Comparison of ENCODE assay signal across 28 cellular contexts in the genomic region with DNA sequence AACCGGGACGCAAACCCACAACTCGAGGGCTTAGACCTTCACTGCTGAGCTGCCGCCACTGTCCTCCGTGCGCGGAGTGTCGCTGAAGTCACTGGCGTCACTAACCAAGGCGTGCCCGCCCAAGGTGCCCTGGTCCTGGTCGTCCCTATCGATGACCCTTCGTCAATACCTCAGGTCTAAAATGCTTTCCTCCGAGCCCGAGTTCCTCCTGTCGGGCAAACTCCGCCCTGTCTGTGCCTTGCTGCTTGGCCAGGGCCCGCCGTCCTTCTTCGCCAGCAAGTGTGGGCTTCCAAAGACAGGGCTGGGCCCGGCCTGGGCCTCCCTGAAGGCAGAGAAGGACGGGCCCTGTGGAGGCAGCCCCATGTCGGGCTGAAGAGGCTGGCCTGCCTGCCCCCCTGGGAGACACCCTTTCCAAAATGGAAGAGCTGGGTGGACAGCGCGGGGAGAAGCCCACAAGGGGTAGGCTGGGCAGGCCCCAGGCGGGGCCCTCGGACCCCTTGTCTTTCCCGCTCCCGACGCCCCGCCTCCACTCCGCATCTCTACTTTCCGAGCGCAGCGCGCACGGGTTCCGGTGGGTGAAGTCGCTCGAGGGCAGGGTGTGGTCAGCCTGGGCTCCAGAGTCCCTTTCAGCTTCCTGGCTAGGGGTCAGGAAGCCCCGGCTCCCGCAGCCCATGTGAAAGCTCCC. TPM values are rescaled to one million over a fixed set of nuclear protein-coding genes. Genes with fewer than 3 reads are reported as not detected.
DNase-seq lines count a peak whose midpoint lies in the region; ATAC-seq, FAIRE-seq and TF ChIP-seq lines count a peak whose summit lies in the region.
"Had no signal": no experiment of that assay in that cellular context is flagged by ENCODE, and none has a peak within 500 bp of the region (broad histone marks: within the 10 kb centered on the region; RNA-seq: fewer than 3 reads in every experiment).

No MANE protein-coding gene starts in this region.

- no peaks in the 10 kb centered on the region; the same call in 1 of the 2 replicates for H4K20me1 ChIP-seq in HepG2 (ENCODE audit: insufficient read depth, low read length)

- H2AFZ ChIP-seq in HepG2 (ENCODE audit: low read length) = no peak overlapping the region

- no TSS peak for BruUV-seq in HepG2 (replicated peaks; lab: Mats Ljungman, UMichigan)

- H3K9ac ChIP-seq in HepG2 (ENCODE audit: insufficient read depth, low read depth, low read length) = no peak overlapping the region

- no peaks in the 10 kb centered on the region for H3K27me3 Mint-ChIP-seq in activated naive CD4-positive, alpha-beta T cell treated with anti-CD3 and anti-CD28 coated beads, Interleukin-2, amount 50 U/mL, for 24 hours
- H3K27me3 Mint-ChIP-seq in central memory CD8-positive, alpha-beta T cell = no peaks in the 10 kb centered on the region
- H3K27me3 Mint-ChIP-seq: activated T-cell treated with anti-CD3 and anti-CD28 coated beads, Interleukin-2, amount 50 U/mL, for 24 hours; naive B cell had no signal

- ATAC-seq in central memory CD8-positive, alpha-beta T cell (replicated peaks; ENCODE audit: extremely low read depth, poor library complexity, severe bottlenecking) = no peak
- ATAC-seq in HepG2 = peak; percentile 30
- ATAC-seq in HG03460 (IDR thresholded peaks at IDR 0.05; ENCODE audit: unreplicated experiment) = no peak
- ATAC-seq: activated CD4-positive, alpha-beta T cell treated with anti-CD3 and anti-CD28 coated beads for 36 hours; stimulated activated naive CD8-positive, alpha-beta T cell treated with anti-CD3 and anti-CD28 coated beads, Interleukin-15, Interleukin-2, amounts not matched to agents 100 U/mL and 50 U/mL, for 24 hours had no signal

- peaks cover 13% of the 10 kb centered on the region for H3K79me2 ChIP-seq in HepG2 (ENCODE audit: insufficient read depth, low read length)

- intact Hi-C loops in HepG2 (cut with micrococcal nuclease; ENCODE audit: unreplicated experiment) = no loop called here

- H3K36me3 Mint-ChIP-seq in activated naive CD4-positive, alpha-beta T cell treated with anti-CD3 and anti-CD28 coated beads, Interleukin-2, amount 50 U/mL, for 24 hours = peaks cover 10% of the 10 kb centered on the region
- H3K36me3 Mint-ChIP-seq in central memory CD8-positive, alpha-beta T cell (ENCODE audit: insufficient read depth) = peaks cover 24% of the 10 kb centered on the region

- H3K9me3 Mint-ChIP-seq in activated naive CD4-positive, alpha-beta T cell treated with anti-CD3 and anti-CD28 coated beads, Interleukin-2, amount 50 U/mL, for 24 hours = no peaks in the 10 kb centered on the region
- H3K9me3 Mint-ChIP-seq in central memory CD8-positive, alpha-beta T cell = no peaks in the 10 kb centered on the region

- TF ChIP-seq EP300 in HepG2 (IDR thresholded peaks at IDR 0.05; ENCODE audit: low read depth in 2 of 2, low read length in 2 of 2) (no peak), HepG2 (CRISPR knock-in tag; IDR thresholded peaks at IDR 0.05; ENCODE audit: borderline replicate concordance) (no peak), suprapubic skin (IDR thresholded peaks at IDR 0.05) (no peak)

- peaks cover 5 to 10% of the 10 kb centered on the region in 2 experiments; a peak in 3 of 5 replicates for H3K36me3 ChIP-seq in HepG2 (replicated peaks in 1 of 2; ENCODE audit: control insufficient read depth in 1 of 2, insufficient read depth in 2 of 2, low read length in 2 of 2)
- peaks cover 3% of the 10 kb centered on the region for H3K36me3 ChIP-seq in suprapubic skin
- H3K36me3 ChIP-seq: adrenal gland, colonic mucosa had no signal

- CTCF ChIA-PET in HepG2 (lab: Yijun Ruan, JAX; ENCODE audit: low intra/inter-chr PET ratio, low total read pairs) = no interaction called here

- H3K4me3 ChIP-seq in HepG2 (replicated peaks in 1 of 3; ENCODE audit: insufficient read depth in 1 of 3, low read depth in 2 of 3, low read length in 3 of 3) (no peak overlapping the region), suprapubic skin (peak overlapping the region; percentile 10)
- H3K4me3 ChIP-seq: adrenal gland, colonic mucosa, SJSA1 had no signal

- H3K27ac ChIP-seq in HepG2 (ENCODE audit: extremely low read length, insufficient read depth, low read length) = no peak overlapping the region
- H3K27ac ChIP-seq in suprapubic skin = no peak overlapping the region
- H3K27ac ChIP-seq: 22Rv1, colonic mucosa, Peyer's patch, SJSA1, tibial nerve had no signal

- in situ Hi-C loops in HepG2 (cut with HindIII; ENCODE audit: extremely low pct_ligation_motif_present, low pct_unique_long_range_greater_than_20kb) = loop anchor here (25.0 kb wide), 1 partner anchor 445 kb away; no protein-coding TSS in a partner anchor

- no peak overlapping the region for H3K4me3 Mint-ChIP-seq in activated naive CD4-positive, alpha-beta T cell treated with anti-CD3 and anti-CD28 coated beads, Interleukin-2, amount 50 U/mL, for 24 hours
- peak overlapping the region; percentile 6 for H3K4me3 Mint-ChIP-seq in central memory CD8-positive, alpha-beta T cell
- H3K4me3 Mint-ChIP-seq: endodermal cell had no signal

- TF ChIP-seq POLR2A in HepG2 (IDR thresholded peaks at IDR 0.05; ENCODE audit: insufficient read depth in 1 of 2, low read depth in 2 of 2, low read length in 2 of 2) = no peak
- TF ChIP-seq POLR2A in suprapubic skin (IDR thresholded peaks at IDR 0.05) = no peak

- 98% methylated on average over 36 of the region's 43 CpGs for WGBS in HepG2 (ENCODE audit: low lambda C conversion rate)
- 91% methylated on average over 28 of the region's 43 CpGs for WGBS in suprapubic skin

- H3K27me3 ChIP-seq in HepG2 (ENCODE audit: control insufficient read depth in 1 of 2, insufficient read depth in 2 of 2, low read length in 2 of 2) (no peaks in the 10 kb centered on the region), suprapubic skin (no peaks in the 10 kb centered on the region)
- H3K27me3 ChIP-seq: adrenal gland, colonic mucosa, Peyer's patch, SJSA1, tibial nerve had no signal

- TF ChIP-seq CTCF in HepG2 (CRISPR knock-in tag; IDR thresholded peaks at IDR 0.05) (no peak), suprapubic skin (IDR thresholded peaks at IDR 0.05) (no peak)

- TF ChIP-seq RAD21 in HepG2 (CRISPR knock-in tag; IDR thresholded peaks at IDR 0.05) = no peak

- H3K9me3 ChIP-seq in HepG2 (ENCODE audit: low read length) (peaks cover 6% of the 10 kb centered on the region), suprapubic skin (no peaks in the 10 kb centered on the region)
- H3K9me3 ChIP-seq: colonic mucosa had no signal

- no peak for DNase-seq in activated naive CD4-positive, alpha-beta T cell (lab: John Stamatoyannopoulos, UW)
- DNase-seq in central memory CD8-positive, alpha-beta T cell (ENCODE audit: low spot score in 2 of 2) = no peak
- no peak for DNase-seq in HepG2 (ENCODE audit: low spot score)
- no peak for DNase-seq in suprapubic skin (ENCODE audit: low spot score in 2 of 2)
- no peak for DNase-seq in stimulated activated naive CD4-positive, alpha-beta T cell treated with Interleukin-2 at 50 U/mL for 16 hours (lab: John Stamatoyannopoulos, UW)
- DNase-seq in activated CD8-positive, alpha-beta memory T cell treated with anti-CD3 and anti-CD28 coated beads, Interleukin-2, amount 50 U/mL, for 4 hours = no peak
- DNase-seq: activated CD4-positive, alpha-beta T cell treated with anti-CD3 and anti-CD28 coated beads for 36 hours; activated CD8-positive, alpha-beta memory T cell treated with anti-CD3 and anti-CD28 coated beads for 24 hours; CD8-positive, alpha-beta memory T cell; colonic mucosa; endodermal cell; mesendoderm; naive B cell; NCI-H1694 treated with DMSO at 0.1 percent for 48 hours; NCI-H2171; NCI-H526 treated with DMSO at 0.1 percent for 48 hours; Peyer's patch; stimulated activated CD4-positive, alpha-beta T cell treated with anti-CD3 and anti-CD28 coated beads, Interleukin-12 subunit alpha, Interleukin-12 subunit beta, amount 100 ng/mL, for 4 hours; stimulated activated CD4-positive, alpha-beta T cell treated with anti-CD3 and anti-CD28 coated beads, Interleukin-4, amount 100 ng/mL, for 24 hours; stimulated activated naive CD8-positive, alpha-beta T cell treated with anti-CD3 and anti-CD28 coated beads, Interleukin-15, Interleukin-2, amounts not matched to agents 100 U/mL and 50 U/mL, for 24 hours; T-helper 1 cell had no signal

- POLR2A ChIA-PET in HepG2 (lab: Yijun Ruan, JAX) = no interaction called here

- H3K4me2 ChIP-seq in HepG2 (ENCODE audit: low read depth, low read length) = no peak overlapping the region

- peak overlapping the region; percentile 62 for H3K27ac Mint-ChIP-seq in activated naive CD4-positive, alpha-beta T cell treated with anti-CD3 and anti-CD28 coated beads, Interleukin-2, amount 50 U/mL, for 24 hours
- H3K27ac Mint-ChIP-seq in central memory CD8-positive, alpha-beta T cell (ENCODE audit: low read depth) = peak overlapping the region; percentile 35
- H3K27ac Mint-ChIP-seq: activated CD4-positive, alpha-beta T cell treated with anti-CD3 and anti-CD28 coated beads for 36 hours; endodermal cell had no signal

- H3K4me1 ChIP-seq in HepG2 (ENCODE audit: insufficient read depth, low read length) (no peaks in the 10 kb centered on the region), suprapubic skin (no peaks in the 10 kb centered on the region)
- H3K4me1 ChIP-seq: adrenal gland, colonic mucosa, Peyer's patch, SJSA1 had no signal

- no peak for FAIRE-seq in HepG2 (lab: Jason Lieb, UNC)

- H3K4me1 Mint-ChIP-seq in activated naive CD4-positive, alpha-beta T cell treated with anti-CD3 and anti-CD28 coated beads, Interleukin-2, amount 50 U/mL, for 24 hours = peaks cover 41% of the 10 kb centered on the region
- peaks cover 43% of the 10 kb centered on the region for H3K4me1 Mint-ChIP-seq in central memory CD8-positive, alpha-beta T cell
- H3K4me1 Mint-ChIP-seq: endodermal cell had no signal

RNA-seq across cellular contexts. Expression of gene RB1, which starts 13.4 kb away (rescaled TPM):
- total RNA-seq in HepG2 (2016; rRNA removed; fragmentation: Illumina TruSeq; extraction: Trizol) (23.7 and 35.7 TPM in 2 replicates), suprapubic skin (10 to 100 TPM; 18.0 to 31.5 (median 20.7) TPM)
- total RNA-seq in HepG2 (2016; cell fraction: cytosol; rRNA removed; fragmentation: Illumina TruSeq; extraction: Trizol; ENCODE audit: low read depth) = 2.6 and 3.1 TPM in 2 replicates
- total RNA-seq in HepG2 (2016; cell fraction: insoluble cytoplasmic fraction; rRNA removed; fragmentation: Illumina TruSeq; extraction: Trizol) = 21.7 and 35.5 TPM in 2 replicates
- 11.2 and 11.5 TPM in 2 replicates for total RNA-seq in HepG2 (2016; cell fraction: membrane; rRNA removed; fragmentation: Illumina TruSeq; extraction: Trizol)
- total RNA-seq in HepG2 (2016; cell fraction: nucleus; rRNA removed; fragmentation: Illumina TruSeq; extraction: Trizol) = 23.1 and 26.3 TPM in 2 replicates
- polyA plus RNA-seq in HepG2 (2011; rRNA removed) = 11.0 and 15.6 TPM in 2 replicates
- 6.0 and 9.8 TPM in 2 replicates for polyA plus RNA-seq in HepG2 (2011; cell fraction: cytosol; rRNA removed)
- 4.1 and 5.4 TPM in 2 replicates for polyA plus RNA-seq in HepG2 (2011; cell fraction: nucleus; rRNA removed)
- polyA plus RNA-seq in HepG2 (2012) = 15.5 and 15.8 TPM in 2 replicates
- 0.92 and 0.93 TPM in 2 replicates for polyA plus RNA-seq in HepG2 (2016; cell fraction: cytosol; fragmentation: Illumina TruSeq; extraction: Trizol; ENCODE audit: low read depth)
- polyA plus RNA-seq in HepG2 (2016; cell fraction: insoluble cytoplasmic fraction; fragmentation: Illumina TruSeq; extraction: Trizol; ENCODE audit: low read depth) = 34.7 and 35.7 TPM in 2 replicates
- polyA plus RNA-seq in HepG2 (2016; cell fraction: membrane; fragmentation: Illumina TruSeq; extraction: Trizol; ENCODE audit: low read depth) = 4.2 and 4.3 TPM in 2 replicates
- 17.8 and 23.0 TPM in 2 replicates for polyA plus RNA-seq in HepG2 (2016; cell fraction: nucleus; fragmentation: Illumina TruSeq; extraction: Trizol; ENCODE audit: insufficient read depth, low read depth)
- 7.8 and 8.2 TPM in 2 replicates for polyA minus RNA-seq in HepG2 (2011; rRNA and poly(A)+ RNA removed; ENCODE audit: low replicate concordance)
- 13.0 TPM in 2 replicates for polyA minus RNA-seq in HepG2 (2011; cell fraction: cytosol; rRNA and poly(A)+ RNA removed)
- 32.4 and 33.0 TPM in 2 replicates for polyA minus RNA-seq in HepG2 (2011; cell fraction: nucleus; rRNA and poly(A)+ RNA removed)
